ENCODE assay signal across 2 cellular contexts in the genomic region with DNA sequence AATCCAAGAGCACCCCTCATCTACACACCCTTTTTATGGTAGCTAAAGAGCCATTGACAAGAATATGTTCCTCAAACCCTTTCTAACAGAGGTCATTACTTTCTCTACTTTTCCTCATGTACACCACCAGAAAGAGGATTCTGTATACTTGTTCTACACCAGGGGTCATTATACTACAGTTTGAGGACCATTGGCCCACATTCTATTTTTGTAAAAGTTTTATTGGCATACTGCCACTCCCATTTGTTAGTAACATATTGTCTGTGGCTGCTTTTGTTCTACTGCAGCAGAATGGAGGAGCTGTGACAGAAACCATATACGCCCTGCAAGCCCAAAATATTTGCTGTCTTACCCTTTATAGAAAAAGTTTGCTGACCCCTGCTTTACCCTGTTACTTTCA.
A peak's percentile ranks its signal among the peaks of the same experiment; 100 is the strongest.
TF ChIP-seq lines count a peak whose summit lies in the region.

No MANE protein-coding gene starts in this region.

TF ChIP-seq in liver, 16 proteins besides CTCF, POLR2A, EP300 and RAD21:
- TF ChIP-seq, protein P1, sequence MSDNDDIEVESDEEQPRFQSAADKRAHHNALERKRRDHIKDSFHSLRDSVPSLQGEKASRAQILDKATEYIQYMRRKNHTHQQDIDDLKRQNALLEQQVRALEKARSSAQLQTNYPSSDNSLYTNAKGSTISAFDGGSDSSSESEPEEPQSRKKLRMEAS (IDR thresholded peaks at IDR 0.05): no peak
- peak; percentile 8 to 13 for TF ChIP-seq RXRA (IDR thresholded peaks at IDR 0.05)
- TF ChIP-seq JUND (IDR thresholded peaks at IDR 0.05): no peak
- no peak for TF ChIP-seq SP1 (IDR thresholded peaks at IDR 0.05)
- TF ChIP-seq, protein P2, sequence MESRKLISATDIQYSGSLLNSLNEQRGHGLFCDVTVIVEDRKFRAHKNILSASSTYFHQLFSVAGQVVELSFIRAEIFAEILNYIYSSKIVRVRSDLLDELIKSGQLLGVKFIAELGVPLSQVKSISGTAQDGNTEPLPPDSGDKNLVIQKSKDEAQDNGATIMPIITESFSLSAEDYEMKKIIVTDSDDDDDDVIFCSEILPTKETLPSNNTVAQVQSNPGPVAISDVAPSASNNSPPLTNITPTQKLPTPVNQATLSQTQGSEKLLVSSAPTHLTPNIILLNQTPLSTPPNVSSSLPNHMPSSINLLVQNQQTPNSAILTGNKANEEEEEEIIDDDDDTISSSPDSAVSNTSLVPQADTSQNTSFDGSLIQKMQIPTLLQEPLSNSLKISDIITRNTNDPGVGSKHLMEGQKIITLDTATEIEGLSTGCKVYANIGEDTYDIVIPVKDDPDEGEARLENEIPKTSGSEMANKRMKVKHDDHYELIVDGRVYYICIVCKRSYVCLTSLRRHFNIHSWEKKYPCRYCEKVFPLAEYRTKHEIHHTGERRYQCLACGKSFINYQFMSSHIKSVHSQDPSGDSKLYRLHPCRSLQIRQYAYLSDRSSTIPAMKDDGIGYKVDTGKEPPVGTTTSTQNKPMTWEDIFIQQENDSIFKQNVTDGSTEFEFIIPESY (IDR thresholded peaks at IDR 0.05): no peak

TF ChIP-seq in HepG2, 621 proteins besides CTCF, POLR2A, EP300 and RAD21:
- TF ChIP-seq ZNF329 (CRISPR knock-in tag; IDR thresholded peaks at IDR 0.05; ENCODE audit: low read depth): no peak
